1 cellular context compared by ENCODE assay signal in the genomic region with DNA sequence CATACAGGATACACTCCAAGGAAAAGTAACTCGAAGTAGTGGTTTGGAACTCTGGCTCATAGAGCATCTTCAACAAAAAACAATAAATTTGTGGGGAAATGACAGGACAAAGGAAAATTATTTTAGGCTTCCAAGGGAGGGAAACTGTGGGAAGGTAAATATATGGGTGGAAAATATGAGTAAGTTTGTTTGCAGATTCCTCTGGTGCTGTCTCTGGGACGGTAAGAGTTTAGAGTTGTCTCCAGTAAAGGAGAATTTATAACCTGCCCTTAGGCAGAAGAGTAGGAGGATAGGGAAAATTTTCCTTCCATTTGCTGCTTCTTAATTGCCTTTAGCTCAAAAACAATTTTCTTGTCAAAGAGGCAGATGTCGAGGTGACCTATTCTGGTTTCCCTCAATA.
TF ChIP-seq lines count a peak whose summit lies in the region.

No MANE protein-coding gene starts in this region.

TF ChIP-seq in A549, 52 proteins besides CTCF, POLR2A, EP300 and RAD21 (continued from another document):
- TF ChIP-seq, protein P1, sequence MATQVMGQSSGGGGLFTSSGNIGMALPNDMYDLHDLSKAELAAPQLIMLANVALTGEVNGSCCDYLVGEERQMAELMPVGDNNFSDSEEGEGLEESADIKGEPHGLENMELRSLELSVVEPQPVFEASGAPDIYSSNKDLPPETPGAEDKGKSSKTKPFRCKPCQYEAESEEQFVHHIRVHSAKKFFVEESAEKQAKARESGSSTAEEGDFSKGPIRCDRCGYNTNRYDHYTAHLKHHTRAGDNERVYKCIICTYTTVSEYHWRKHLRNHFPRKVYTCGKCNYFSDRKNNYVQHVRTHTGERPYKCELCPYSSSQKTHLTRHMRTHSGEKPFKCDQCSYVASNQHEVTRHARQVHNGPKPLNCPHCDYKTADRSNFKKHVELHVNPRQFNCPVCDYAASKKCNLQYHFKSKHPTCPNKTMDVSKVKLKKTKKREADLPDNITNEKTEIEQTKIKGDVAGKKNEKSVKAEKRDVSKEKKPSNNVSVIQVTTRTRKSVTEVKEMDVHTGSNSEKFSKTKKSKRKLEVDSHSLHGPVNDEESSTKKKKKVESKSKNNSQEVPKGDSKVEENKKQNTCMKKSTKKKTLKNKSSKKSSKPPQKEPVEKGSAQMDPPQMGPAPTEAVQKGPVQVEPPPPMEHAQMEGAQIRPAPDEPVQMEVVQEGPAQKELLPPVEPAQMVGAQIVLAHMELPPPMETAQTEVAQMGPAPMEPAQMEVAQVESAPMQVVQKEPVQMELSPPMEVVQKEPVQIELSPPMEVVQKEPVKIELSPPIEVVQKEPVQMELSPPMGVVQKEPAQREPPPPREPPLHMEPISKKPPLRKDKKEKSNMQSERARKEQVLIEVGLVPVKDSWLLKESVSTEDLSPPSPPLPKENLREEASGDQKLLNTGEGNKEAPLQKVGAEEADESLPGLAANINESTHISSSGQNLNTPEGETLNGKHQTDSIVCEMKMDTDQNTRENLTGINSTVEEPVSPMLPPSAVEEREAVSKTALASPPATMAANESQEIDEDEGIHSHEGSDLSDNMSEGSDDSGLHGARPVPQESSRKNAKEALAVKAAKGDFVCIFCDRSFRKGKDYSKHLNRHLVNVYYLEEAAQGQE (IDR thresholded peaks at IDR 0.05), result no peak
- no peak for TF ChIP-seq HOXB5 (CRISPR knock-in tag; IDR thresholded peaks at IDR 0.05)
- TF ChIP-seq, protein P2, sequence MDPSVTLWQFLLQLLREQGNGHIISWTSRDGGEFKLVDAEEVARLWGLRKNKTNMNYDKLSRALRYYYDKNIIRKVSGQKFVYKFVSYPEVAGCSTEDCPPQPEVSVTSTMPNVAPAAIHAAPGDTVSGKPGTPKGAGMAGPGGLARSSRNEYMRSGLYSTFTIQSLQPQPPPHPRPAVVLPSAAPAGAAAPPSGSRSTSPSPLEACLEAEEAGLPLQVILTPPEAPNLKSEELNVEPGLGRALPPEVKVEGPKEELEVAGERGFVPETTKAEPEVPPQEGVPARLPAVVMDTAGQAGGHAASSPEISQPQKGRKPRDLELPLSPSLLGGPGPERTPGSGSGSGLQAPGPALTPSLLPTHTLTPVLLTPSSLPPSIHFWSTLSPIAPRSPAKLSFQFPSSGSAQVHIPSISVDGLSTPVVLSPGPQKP (IDR thresholded peaks at IDR 0.05; ENCODE audit: low read depth, low read length), result no peak
- TF ChIP-seq TP53 (CRISPR knock-in tag; IDR thresholded peaks at IDR 0.05), result no peak
- TF ChIP-seq, protein P3, sequence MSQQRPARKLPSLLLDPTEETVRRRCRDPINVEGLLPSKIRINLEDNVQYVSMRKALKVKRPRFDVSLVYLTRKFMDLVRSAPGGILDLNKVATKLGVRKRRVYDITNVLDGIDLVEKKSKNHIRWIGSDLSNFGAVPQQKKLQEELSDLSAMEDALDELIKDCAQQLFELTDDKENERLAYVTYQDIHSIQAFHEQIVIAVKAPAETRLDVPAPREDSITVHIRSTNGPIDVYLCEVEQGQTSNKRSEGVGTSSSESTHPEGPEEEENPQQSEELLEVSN (IDR thresholded peaks at IDR 0.05; ENCODE audit: borderline replicate concordance, low read depth), result no peak
- TF ChIP-seq PHF8 (IDR thresholded peaks at IDR 0.05; ENCODE audit: borderline replicate concordance, low read depth), result no peak
- TF ChIP-seq MAFK (IDR thresholded peaks at IDR 0.05; ENCODE audit: partially characterized antibody), result no peak
- TF ChIP-seq ZNF302 (CRISPR knock-in tag; IDR thresholded peaks at IDR 0.05), result no peak
